ENCODE assay signal across 8 cellular contexts in genomic region chr5:6110441-6111005, GRCh38.
"Had no signal": no experiment of that assay in that cellular context is flagged by ENCODE, and none has a peak within 500 bp of the region (broad histone marks: within the 10 kb centered on the region; RNA-seq: fewer than 3 reads in every experiment).

No MANE protein-coding gene starts in this region.

- H3K4me3 ChIP-seq: GM12878 had no signal

- FAIRE-seq: G401.6, GM12878, GM12891, GM12892, GM18507, GM19239 had no signal

- DNase-seq: GDM1, GF-D8 had no signal
